ENCODE assay signal across 14 cellular contexts in the genomic region with DNA sequence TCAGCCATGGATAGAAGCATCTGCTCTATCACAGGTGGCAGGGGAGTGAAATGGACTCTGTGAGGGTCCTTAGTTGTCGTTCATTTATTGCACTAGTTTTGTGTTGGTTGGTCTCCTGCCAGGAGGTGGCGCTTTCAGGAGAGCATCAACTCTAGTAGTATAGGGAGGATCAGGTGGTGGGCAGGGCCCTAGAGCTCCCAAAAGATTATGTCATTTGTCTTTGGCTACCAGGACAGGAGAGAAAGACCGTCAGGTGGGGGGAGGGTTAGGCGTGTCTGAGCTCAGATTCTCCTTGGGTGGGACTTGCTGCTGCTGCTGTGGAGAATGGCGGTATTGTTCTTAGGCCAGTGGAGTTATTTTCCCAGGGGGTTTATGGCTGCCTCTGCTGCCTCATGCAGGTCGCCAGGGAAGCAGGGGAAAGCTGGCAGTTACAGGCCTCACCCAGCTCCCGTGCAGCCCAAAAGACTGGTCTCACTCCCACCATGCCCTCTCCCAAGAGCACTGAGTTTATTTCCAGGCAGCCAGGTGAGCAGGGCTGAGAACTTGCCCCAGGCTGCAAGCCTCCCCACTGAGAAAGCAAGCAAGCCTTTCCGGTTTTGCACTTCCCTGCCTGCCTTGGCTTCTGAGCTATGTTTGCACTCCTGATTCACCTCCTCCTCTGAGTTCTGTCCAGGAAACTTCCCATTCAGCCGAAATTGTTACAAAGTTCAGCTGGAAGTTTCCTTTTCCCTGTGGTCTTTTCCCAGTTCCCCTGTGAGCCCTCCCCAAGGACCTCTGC.
DNase-seq lines count a peak whose midpoint lies in the region; ATAC-seq, FAIRE-seq and TF ChIP-seq lines count a peak whose summit lies in the region.
"Had no signal": no experiment of that assay in that cellular context is flagged by ENCODE, and none has a peak within 500 bp of the region (broad histone marks: within the 10 kb centered on the region; RNA-seq: fewer than 3 reads in every experiment).

No MANE protein-coding gene starts in this region.

- peaks cover 2% of the 10 kb centered on the region for H3K79me1 ChIP-seq in trophoblast cell (ENCODE audit: low read length)

- peak overlapping the region; percentile 5 for H4K91ac ChIP-seq in trophoblast cell (ENCODE audit: low read depth, low read length)

- H3K14ac ChIP-seq in trophoblast cell (ENCODE audit: low read length) = no peak overlapping the region

- H3K4me1 ChIP-seq in trophoblast cell (ENCODE audit: control insufficient read depth in 1 of 2, insufficient read depth in 2 of 2, low read length in 2 of 2) (peaks cover 5 to 11% of the 10 kb centered on the region in 2 experiments), pancreas (no peaks in the 10 kb centered on the region)

- H4K12ac ChIP-seq in trophoblast cell (ENCODE audit: low read depth, low read length) = no peak overlapping the region

- intact Hi-C loops in pancreas (cut with DNase I) = no loop called here

- H3K9ac ChIP-seq in trophoblast cell (ENCODE audit: low read length) = no peak overlapping the region

- no peak overlapping the region for H3K4me3 ChIP-seq in trophoblast cell (ENCODE audit: low read depth, low read length)
- no peak overlapping the region for H3K4me3 ChIP-seq in pancreas

- H3K23ac ChIP-seq in trophoblast cell (ENCODE audit: low read length) = no peak overlapping the region

- H2BK120ac ChIP-seq in trophoblast cell (ENCODE audit: insufficient read depth, low read length, poor library complexity) = no peak overlapping the region

- FAIRE-seq in pancreas (lab: Jason Lieb, UNC) = no peak
- FAIRE-seq: G401.6 had no signal

- H3K27me3 ChIP-seq in trophoblast cell (ENCODE audit: insufficient read depth, low read length) (no peaks in the 10 kb centered on the region), pancreas (no peaks in the 10 kb centered on the region)

- H3K9me3 ChIP-seq in trophoblast cell (ENCODE audit: insufficient read depth, low read depth, low read length) (no peaks in the 10 kb centered on the region), pancreas (no peaks in the 10 kb centered on the region)

- H3K27ac ChIP-seq in trophoblast cell (ENCODE audit: low read depth, low read length) (no peak overlapping the region), pancreas (no peak overlapping the region)

- H2BK12ac ChIP-seq in trophoblast cell (ENCODE audit: low read length) = no peak overlapping the region

- H3K79me2 ChIP-seq in trophoblast cell (ENCODE audit: control insufficient read depth, insufficient read depth, low read length, poor library complexity) = no peaks in the 10 kb centered on the region

- no peak overlapping the region for H3K18ac ChIP-seq in trophoblast cell (ENCODE audit: low read length)

- no peak overlapping the region for H2BK5ac ChIP-seq in trophoblast cell (ENCODE audit: low read depth, low read length, poor library complexity)

- H3K4me2 ChIP-seq in trophoblast cell (ENCODE audit: low read length) = peak overlapping the region; percentile 28

- WGBS in trophoblast cell (ENCODE audit: extremely low coverage, insufficient coverage, insufficient read length) = no CpG with 5 or more reads among the region's 9 CpGs
- 54 to 59% methylated on average over 9 of the region's 9 CpGs for WGBS in pancreas, 2 donors

- no peak overlapping the region for H4K8ac ChIP-seq in trophoblast cell (ENCODE audit: low read depth, low read length)

- H3K36me3 ChIP-seq in trophoblast cell (ENCODE audit: control insufficient read depth in 1 of 2, insufficient read depth in 2 of 2, low read length in 2 of 2) (no peaks in the 10 kb centered on the region), pancreas (no peaks in the 10 kb centered on the region)

- ATAC-seq in pancreas (no peak), HG02840 (IDR thresholded peaks at IDR 0.05; ENCODE audit: low FRiP score, unreplicated experiment) (no peak)
- ATAC-seq: left colon; stimulated activated naive B cell treated with anti-CD40 and anti-IgM and Interleukin-4, amounts not matched to agents 10 μg/mL and 1 μg/mL and 100 μg/mL, for 72 hours had no signal

- no peak overlapping the region for H2AK5ac ChIP-seq in trophoblast cell (ENCODE audit: low read length)

- peak overlapping the region; percentile 17 for H2AFZ ChIP-seq in trophoblast cell (ENCODE audit: insufficient read depth, low read length, poor library complexity)

- no peak overlapping the region for H3K4ac ChIP-seq in trophoblast cell (ENCODE audit: low read depth, low read length)

- no peak for TF ChIP-seq CTCF in pancreas (IDR thresholded peaks at IDR 0.05)

- DNase-seq in NCI-H1694 (lab: John Stamatoyannopoulos, UW) (peak; percentile 20), NCI-H1694 treated with DMSO at 0.1 percent for 48 hours (lab: John Stamatoyannopoulos, UW) (no peak), NCI-H526 (lab: John Stamatoyannopoulos, UW) (peak; percentile 78 to 80), ecto neural progenitor cell (ENCODE audit: low spot score) (peak; percentile 74), trophoblast cell (peak; percentile 51 to 77), pancreas (no peak), DMS114 treated with DMSO at 0.1 percent for 48 hours (lab: John Stamatoyannopoulos, UW; ENCODE audit: unreplicated experiment) (no peak)
- DNase-seq: activated gamma-delta T cell treated with Interleukin-2 at 50 U/mL for 16 hours; caudate nucleus; left colon; nucleus accumbens; stimulated activated naive B cell treated with anti-CD40 and anti-IgM and Interleukin-4, amounts not matched to agents 10 μg/mL and 1 μg/mL and 100 μg/mL, for 72 hours had no signal

Comparison
In these comparisons a context has a peak if more than half of its experiments do, and no peak if none do; other contexts are left out.
1. DNase-seq: peak in NCI-H1694 (single experiment), NCI-H526 (2 of 2), ecto neural progenitor cell (single experiment) and trophoblast cell (2 of 2); none in NCI-H1694 treated with DMSO at 0.1 percent for 48 hours (single experiment), pancreas (0 of 6) and DMS114 treated with DMSO at 0.1 percent for 48 hours (single experiment).